8 cellular contexts compared by ENCODE assay signal in the genomic region with DNA sequence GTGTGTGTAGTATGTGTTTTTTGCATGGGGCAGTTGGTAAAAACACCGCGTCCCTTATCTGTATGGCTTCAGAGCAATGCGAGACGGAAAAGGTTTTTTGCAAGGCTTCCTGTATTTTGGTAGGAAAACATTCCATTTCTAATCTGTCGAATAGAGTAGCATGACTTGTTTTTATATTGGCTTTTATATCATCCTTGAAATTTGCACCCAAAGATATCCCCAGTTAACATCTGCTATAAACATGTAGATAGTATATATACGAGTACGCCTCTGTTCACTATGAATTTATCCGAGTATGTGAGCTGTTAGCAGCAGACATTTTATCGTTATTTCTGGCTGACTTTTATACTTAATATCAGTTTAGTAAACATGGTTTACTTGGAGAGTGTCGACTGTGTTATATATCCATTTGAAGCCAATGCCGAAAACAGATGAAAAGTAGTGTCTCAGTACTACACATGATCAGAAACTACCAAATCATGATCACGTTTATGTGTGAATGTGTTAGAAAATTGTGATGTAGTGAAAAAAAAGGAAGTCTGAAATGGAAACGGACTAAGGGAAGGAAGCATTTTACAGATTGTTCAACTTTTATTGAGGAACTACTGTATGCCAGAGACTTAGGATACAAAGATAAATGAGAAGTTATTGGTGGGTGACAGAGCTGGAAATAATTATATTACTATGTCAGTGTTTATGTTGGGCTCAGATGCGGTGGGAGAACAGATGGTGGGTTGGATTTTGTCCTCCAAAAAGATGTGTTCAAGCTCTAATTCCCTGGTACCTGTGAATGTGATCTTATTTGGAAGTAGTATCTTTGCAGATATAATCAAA. TPM values are rescaled to one million over a fixed set of nuclear protein-coding genes. Genes with fewer than 3 reads are reported as not detected.
DNase-seq lines count a peak whose midpoint lies in the region; ATAC-seq and TF ChIP-seq lines count a peak whose summit lies in the region.

No MANE protein-coding gene starts in this region.

- no peak for TF ChIP-seq EP300 in gastroesophageal sphincter (IDR thresholded peaks at IDR 0.05)

- H3K9me3 ChIP-seq in SJCRH30 (replicated peaks): no peaks in the 10 kb centered on the region
- H3K9me3 ChIP-seq in gastroesophageal sphincter: no peaks in the 10 kb centered on the region
- H3K9me3 ChIP-seq in stomach smooth muscle (ENCODE audit: control insufficient read depth in 2 of 2, low read length in 2 of 2): no peaks in the 10 kb centered on the region

- no peaks in the 10 kb centered on the region for H3K27me3 ChIP-seq in SJCRH30
- no peaks in the 10 kb centered on the region for H3K27me3 ChIP-seq in gastroesophageal sphincter
- H3K27me3 ChIP-seq in stomach smooth muscle (ENCODE audit: control insufficient read depth in 1 of 2, insufficient read depth in 2 of 2, low read length in 2 of 2): no peaks in the 10 kb centered on the region

- H3K4me3 ChIP-seq in SJCRH30 (peak overlapping the region; percentile 97), gastroesophageal sphincter (peak overlapping the region; percentile 62 to 90), stomach smooth muscle (ENCODE audit: low read length in 2 of 2) (peak overlapping the region; percentile 94 to 95)

- H3K27ac ChIP-seq in SJCRH30 (peak overlapping the region; percentile 99), gastroesophageal sphincter (peak overlapping the region; percentile 89 to 99 (median 96)), stomach smooth muscle (ENCODE audit: low read length) (peak overlapping the region; percentile 92)

- TF ChIP-seq POLR2A in gastroesophageal sphincter (IDR thresholded peaks at IDR 0.05): no peak

- peak overlapping the region; percentile 86 to 93 for H3K9ac ChIP-seq in stomach smooth muscle (ENCODE audit: low read length in 2 of 2)

- H3K4me1 ChIP-seq in SJCRH30: no peaks in the 10 kb centered on the region
- peaks cover 0 to 49% (median 27%) of the 10 kb centered on the region in 3 donors for H3K4me1 ChIP-seq in gastroesophageal sphincter
- peaks cover 13% of the 10 kb centered on the region for H3K4me1 ChIP-seq in stomach smooth muscle (ENCODE audit: control insufficient read depth, insufficient read depth, low read length)

- no peak for TF ChIP-seq CTCF in gastroesophageal sphincter (IDR thresholded peaks at IDR 0.05)

- ATAC-seq in gastroesophageal sphincter: no peak
- no peak for ATAC-seq in GM19324 (IDR thresholded peaks at IDR 0.05; ENCODE audit: low FRiP score, unreplicated experiment)

- DNase-seq in HCEC 1CT: peak; percentile 35
- peak in 1 of 2 experiments; percentile 7 for DNase-seq in SJCRH30
- no peak for DNase-seq in NCI-H2081 (lab: John Stamatoyannopoulos, UW)
- DNase-seq in NCI-H2196 (lab: John Stamatoyannopoulos, UW; ENCODE audit: unreplicated experiment): no peak
- DNase-seq in T1000 (lab: John Stamatoyannopoulos, UW): no peak

- WGBS in gastroesophageal sphincter (ENCODE audit: low coverage in 1 of 2), 2 donors: 2 to 3% methylated on average over 14 of the region's 14 CpGs

- H3K36me3 ChIP-seq in SJCRH30: peaks cover 12% of the 10 kb centered on the region
- H3K36me3 ChIP-seq in gastroesophageal sphincter: peaks cover 3 to 16% of the 10 kb centered on the region in 2 donors
- peaks cover 13 to 15% of the 10 kb centered on the region in 2 donors for H3K36me3 ChIP-seq in stomach smooth muscle (ENCODE audit: control insufficient read depth in 2 of 2, insufficient read depth in 2 of 2, low read length in 2 of 2)

RNA-seq across cellular contexts. Expression of gene LEPR, which starts 1.1 kb away (rescaled TPM):
- total RNA-seq in SJCRH30 (2014; rRNA removed; shearing (Covaris generic)): 1.2 and 1.4 TPM in 2 replicates
- total RNA-seq in gastroesophageal sphincter: 10 to 100 TPM; 11.0 to 51.1 (median 15.0) TPM

RNA-seq across cellular contexts. Expression of gene LEPROT, which starts 1.1 kb away (rescaled TPM):
- total RNA-seq in SJCRH30 (2014; rRNA removed; shearing (Covaris generic)): 24.5 and 27.2 TPM in 2 replicates
- 100 to 1,000 TPM in 1 of 4 donors, 10 to 100 TPM in 3; 66.3 to 106 (median 72.9) TPM for total RNA-seq in gastroesophageal sphincter
